In genomic region chr20:8796088-8796665, GRCh38 we compare ENCODE assay signal across 17 cellular contexts.
DNase-seq lines count a peak whose midpoint lies in the region; ATAC-seq, FAIRE-seq and TF ChIP-seq lines count a peak whose summit lies in the region.
"Had no signal": no experiment of that assay in that cellular context is flagged by ENCODE, and none has a peak within 500 bp of the region (broad histone marks: within the 10 kb centered on the region; RNA-seq: fewer than 3 reads in every experiment).

No MANE protein-coding gene starts in this region.

- intact Hi-C loops in right cardiac atrium (cut with DNase I), result no loop called here
- intact Hi-C loops in kidney (cut with DNase I), result no loop called here

- DNase-seq in M059J (ENCODE audit: low read depth) (peak; percentile 24), fibroblast of gingiva (ENCODE audit: low read depth) (peak; percentile 58), right cardiac atrium (no peak), kidney (no peak)
- DNase-seq in activated CD4-positive, alpha-beta T cell treated with anti-CD3 and anti-CD28 coated beads, Interleukin-2, amount 50 U/mL, for 48 hours, result no peak
- DNase-seq: activated CD4-positive, alpha-beta T cell treated with anti-CD3 and anti-CD28 coated beads, Interleukin-2, amount 10 ng/mL, durations not matched to agents 24 days and 14 days; activated CD8-positive, alpha-beta memory T cell treated with anti-CD3 and anti-CD28 coated beads, Interleukin-2, amount 50 U/mL, for 48 hours; activated effector memory CD4-positive, alpha-beta T cell treated with anti-CD3 and anti-CD28 coated beads, Interleukin-2, amount 50 U/mL, for 16 hours; caudate nucleus; NCI-H1417 treated with DMSO at 0.1 percent for 48 hours; NCI-H748 treated with DMSO at 0.1 percent for 48 hours had no signal

- no peak overlapping the region for H3K4me3 ChIP-seq in right cardiac atrium (ENCODE audit: low read length)
- H3K4me3 ChIP-seq in subcutaneous abdominal adipose tissue (ENCODE audit: low read depth in 1 of 5, low read length in 5 of 5), result no peak overlapping the region
- H3K4me3 ChIP-seq in kidney (ENCODE audit: low read length in 2 of 2), result no peak overlapping the region
- H3K4me3 ChIP-seq: thoracic aorta had no signal

- TF ChIP-seq CTCF in kidney (IDR thresholded peaks at IDR 0.05; ENCODE audit: borderline replicate concordance, extremely low read depth, insufficient read depth), result no peak

- WGBS in right cardiac atrium, result 28% methylated on average over 5 of the region's 5 CpGs

- no peaks in the 10 kb centered on the region for H3K9me3 ChIP-seq in right cardiac atrium (ENCODE audit: control insufficient read depth, low read length)
- H3K9me3 ChIP-seq in subcutaneous abdominal adipose tissue (ENCODE audit: control insufficient read depth in 5 of 5, low read length in 5 of 5), result no peaks in the 10 kb centered on the region
- H3K9me3 ChIP-seq in kidney (ENCODE audit: control insufficient read depth in 1 of 2, low read length in 2 of 2), result no peaks in the 10 kb centered on the region
- H3K9me3 ChIP-seq: thoracic aorta had no signal

- H3K9ac ChIP-seq in subcutaneous abdominal adipose tissue (ENCODE audit: low read length in 5 of 5) (peak overlapping the region in 1 of 5 donors; percentile 20), kidney (ENCODE audit: low read length in 2 of 2) (no peak overlapping the region)

- H3K36me3 ChIP-seq in subcutaneous abdominal adipose tissue (ENCODE audit: control insufficient read depth in 5 of 5, insufficient read depth in 5 of 5, low read length in 5 of 5) (peaks cover 0 to 2% (median 0%) of the 10 kb centered on the region in 5 donors), kidney (ENCODE audit: control insufficient read depth in 1 of 2, insufficient read depth in 2 of 2, low read length in 2 of 2) (no peaks in the 10 kb centered on the region)
- H3K36me3 ChIP-seq: thoracic aorta had no signal

- no peak for FAIRE-seq in kidney (lab: Jason Lieb, UNC)
- FAIRE-seq: GM12892, GM19239 had no signal

- no peak overlapping the region for H3K27ac ChIP-seq in right cardiac atrium (ENCODE audit: low read length)
- peak overlapping the region; percentile 52 for H3K27ac ChIP-seq in subcutaneous abdominal adipose tissue (ENCODE audit: low read depth, low read length)
- no peak overlapping the region for H3K27ac ChIP-seq in kidney (ENCODE audit: low read depth in 2 of 2, low read length in 2 of 2)
- H3K27ac ChIP-seq: HL-60, thoracic aorta had no signal

- ATAC-seq in right cardiac atrium (peak; percentile 59 to 71), GM21515 (IDR thresholded peaks at IDR 0.05; ENCODE audit: unreplicated experiment) (no peak)

- H3K4me1 ChIP-seq in right cardiac atrium (ENCODE audit: control insufficient read depth, insufficient read depth, low read length), result no peaks in the 10 kb centered on the region
- peaks cover 0 to 28% (median 18%) of the 10 kb centered on the region in 5 donors for H3K4me1 ChIP-seq in subcutaneous abdominal adipose tissue (ENCODE audit: control insufficient read depth in 5 of 5, insufficient read depth in 5 of 5, low read length in 5 of 5)
- no peaks in the 10 kb centered on the region for H3K4me1 ChIP-seq in kidney (ENCODE audit: control insufficient read depth in 1 of 2, insufficient read depth in 1 of 2, low read depth in 1 of 2, low read length in 2 of 2)

- H3K27me3 ChIP-seq in right cardiac atrium (ENCODE audit: control insufficient read depth, insufficient read depth) (no peaks in the 10 kb centered on the region), subcutaneous abdominal adipose tissue (ENCODE audit: control insufficient read depth in 5 of 5, insufficient read depth in 4 of 5, low read length in 5 of 5) (no peaks in the 10 kb centered on the region)

Comparison
In these comparisons a context has a peak if more than half of its experiments do, and no peak if none do; other contexts are left out.
1. DNase-seq: peak in M059J (single experiment) and fibroblast of gingiva (single experiment); none in right cardiac atrium (0 of 3), kidney (single experiment) and activated CD4-positive, alpha-beta T cell treated with anti-CD3 and anti-CD28 coated beads, Interleukin-2, amount 50 U/mL, for 48 hours (0 of 2).